In genomic region chrX:39905946-39906345, GRCh38 we compare ENCODE assay signal across 18 cellular contexts.
DNase-seq lines count a peak whose midpoint lies in the region; ATAC-seq, FAIRE-seq and TF ChIP-seq lines count a peak whose summit lies in the region.
"Had no signal": no experiment of that assay in that cellular context is flagged by ENCODE, and none has a peak within 500 bp of the region (broad histone marks: within the 10 kb centered on the region; RNA-seq: fewer than 3 reads in every experiment).

No MANE protein-coding gene starts in this region.

- H3K4me1 ChIP-seq in astrocyte (ENCODE audit: insufficient read depth, low read length): peaks cover 34% of the 10 kb centered on the region
- H3K4me1 ChIP-seq in thoracic aorta (ENCODE audit: control insufficient read depth in 1 of 2, low read depth in 2 of 2): peaks cover 4 to 25% of the 10 kb centered on the region in 2 donors

- H3K9ac ChIP-seq in astrocyte (ENCODE audit: low read length): peak overlapping the region; percentile 50

- no peaks in the 10 kb centered on the region for H3K27me3 Mint-ChIP-seq in astrocyte (ENCODE audit: low read depth, unreplicated experiment)

- FAIRE-seq in astrocyte (lab: Jason Lieb, UNC): no peak

- H3K27me3 ChIP-seq in astrocyte (ENCODE audit: insufficient read depth, low read length): no peaks in the 10 kb centered on the region
- H3K27me3 ChIP-seq in thoracic aorta (replicated peaks; ENCODE audit: insufficient read depth): no peaks in the 10 kb centered on the region

- ATAC-seq in thoracic aorta (ENCODE audit: insufficient number of reproducible peaks, low FRiP score, low read depth) (no peak), GM18511 (IDR thresholded peaks at IDR 0.05; ENCODE audit: unreplicated experiment) (no peak)
- ATAC-seq: GM23338, natural killer cell, Panc1 had no signal

- no peaks in the 10 kb centered on the region for H3K9me3 ChIP-seq in astrocyte (ENCODE audit: insufficient read depth, low read depth, low read length)
- H3K9me3 ChIP-seq in thoracic aorta: no peaks in the 10 kb centered on the region

- WGBS in lower leg skin, 2 donors: 77 to 87% methylated on average over 11 of the region's 11 CpGs

- no peak for TF ChIP-seq CTCF in astrocyte (IDR thresholded peaks at IDR 0.05; ENCODE audit: insufficient read depth, low read depth, low read length)
- TF ChIP-seq CTCF in thoracic aorta (IDR thresholded peaks at IDR 0.05): no peak
- TF ChIP-seq CTCF in lower leg skin (IDR thresholded peaks at IDR 0.05): no peak

- H3K36me3 ChIP-seq in astrocyte (ENCODE audit: insufficient read depth, low read length) (no peaks in the 10 kb centered on the region), thoracic aorta (no peaks in the 10 kb centered on the region)

- no peaks in the 10 kb centered on the region for H3K9me3 Mint-ChIP-seq in astrocyte (ENCODE audit: unreplicated experiment)
- H3K9me3 Mint-ChIP-seq: activated CD4-positive, alpha-beta memory T cell treated with anti-CD3 and anti-CD28 coated beads for 36 hours; GM23338; natural killer cell had no signal

- H3K27ac Mint-ChIP-seq in astrocyte (ENCODE audit: unreplicated experiment): no peak overlapping the region
- H3K27ac Mint-ChIP-seq: activated CD4-positive, alpha-beta memory T cell treated with anti-CD3 and anti-CD28 coated beads for 36 hours; GM23338 had no signal

- no peaks in the 10 kb centered on the region for H4K20me1 ChIP-seq in astrocyte (ENCODE audit: insufficient read depth, low read length)

- no peaks in the 10 kb centered on the region for H3K79me2 ChIP-seq in astrocyte (ENCODE audit: insufficient read depth, low read length)

- H2AFZ ChIP-seq in astrocyte (ENCODE audit: low read depth, low read length): peak overlapping the region; percentile 5
- H2AFZ ChIP-seq: GM23338 had no signal

- intact Hi-C loops in lower leg skin (cut with DNase I; ENCODE audit: low total_unique reads): no loop called here

- H3K27ac ChIP-seq in astrocyte (ENCODE audit: low read depth, low read length): peak overlapping the region; percentile 19
- peak overlapping the region in 1 of 2 donors; percentile 38 for H3K27ac ChIP-seq in thoracic aorta
- H3K27ac ChIP-seq: SK-N-MC had no signal

- no peaks in the 10 kb centered on the region for H3K36me3 Mint-ChIP-seq in astrocyte (ENCODE audit: low read depth, unreplicated experiment)
- H3K36me3 Mint-ChIP-seq: activated CD4-positive, alpha-beta memory T cell treated with anti-CD3 and anti-CD28 coated beads for 36 hours; natural killer cell had no signal

- DNase-seq in HK-2 (ENCODE audit: unreplicated experiment) (peak; percentile 25), astrocyte (ENCODE audit: low read depth) (no peak), myocyte (ENCODE audit: low read depth) (peak; percentile 59), thoracic aorta (ENCODE audit: low spot score) (no peak), NCI-H1417 (lab: John Stamatoyannopoulos, UW) (no peak), lower leg skin (ENCODE audit: low spot score in 2 of 2) (no peak)
- DNase-seq: activated CD4-positive, alpha-beta memory T cell treated with anti-CD3 and anti-CD28 coated beads for 36 hours; activated gamma-delta T cell treated with Interleukin-2 at 50 U/mL for 16 hours; activated T-cell treated with anti-CD3 and anti-CD28 coated beads for 4 hours; central memory CD4-positive, alpha-beta T cell; EL; natural killer cell; NCI-H1417 treated with DMSO at 0.1 percent for 48 hours; stimulated activated CD4-positive, alpha-beta T cell treated with anti-CD3 and anti-CD28 coated beads, Interleukin-12 subunit alpha, Interleukin-12 subunit beta, amount 100 ng/mL, for 4 hours had no signal

- TF ChIP-seq POLR2A in lower leg skin (IDR thresholded peaks at IDR 0.05): no peak

- peak overlapping the region; percentile 70 for H3K4me2 ChIP-seq in astrocyte (ENCODE audit: low read length)
- H3K4me2 ChIP-seq: GM23338 had no signal

- H3K4me1 Mint-ChIP-seq in astrocyte (ENCODE audit: low read depth, unreplicated experiment): peaks cover 26% of the 10 kb centered on the region

- H3K4me3 Mint-ChIP-seq in astrocyte (ENCODE audit: unreplicated experiment): no peak overlapping the region
- H3K4me3 Mint-ChIP-seq: activated CD4-positive, alpha-beta memory T cell treated with anti-CD3 and anti-CD28 coated beads for 36 hours; GM23338; natural killer cell had no signal

- H3K4me3 ChIP-seq in astrocyte (ENCODE audit: insufficient read depth, low read depth, low read length) (no peak overlapping the region), thoracic aorta (peak overlapping the region; percentile 49), lower leg skin (ENCODE audit: low read depth, poor library complexity, severe bottlenecking) (no peak overlapping the region)
- H3K4me3 ChIP-seq: GM23338, SK-N-MC had no signal

Comparison
In these comparisons a context has a peak if more than half of its experiments do, and no peak if none do; other contexts are left out.
1. DNase-seq: peak in HK-2 (single experiment) and myocyte (single experiment); none in astrocyte (single experiment), thoracic aorta (single experiment), NCI-H1417 (0 of 3) and lower leg skin (0 of 2).